18 cellular contexts compared by ENCODE assay signal in the genomic region with DNA sequence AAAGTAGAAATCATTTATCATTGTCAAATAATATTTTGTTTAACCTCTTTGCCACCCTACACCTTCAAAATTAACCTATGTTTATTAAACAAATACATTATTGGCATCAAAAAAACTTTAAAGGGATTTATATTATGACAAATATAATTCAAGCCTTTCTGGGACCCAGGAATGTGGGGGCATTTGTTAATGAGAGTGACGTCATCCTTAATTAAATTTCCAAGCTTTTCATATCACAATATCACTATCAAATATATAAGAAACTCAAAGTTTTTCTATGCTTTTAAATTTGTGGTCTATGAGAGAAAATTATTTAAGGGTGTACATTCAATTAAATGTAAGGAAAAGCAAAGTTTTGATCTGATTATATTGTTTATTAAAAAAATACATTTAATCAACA.
DNase-seq lines count a peak whose midpoint lies in the region; ATAC-seq, FAIRE-seq and TF ChIP-seq lines count a peak whose summit lies in the region.
"Had no signal": no experiment of that assay in that cellular context is flagged by ENCODE, and none has a peak within 500 bp of the region (broad histone marks: within the 10 kb centered on the region; RNA-seq: fewer than 3 reads in every experiment).

No MANE protein-coding gene starts in this region.

- no peak for TF ChIP-seq POLR2A in HepG2 (IDR thresholded peaks at IDR 0.05; ENCODE audit: insufficient read depth in 1 of 2, low read depth in 2 of 2, low read length in 2 of 2)
- no peak for TF ChIP-seq POLR2A in right lobe of liver (IDR thresholded peaks at IDR 0.05)
- no peak for TF ChIP-seq POLR2A in K562 (conservative IDR thresholded peaks at IDR 0.05)

- intact Hi-C loops in HepG2 (cut with micrococcal nuclease; ENCODE audit: unreplicated experiment), result no loop called here
- intact Hi-C loops in right lobe of liver (cut with DNase I), result no loop called here
- intact Hi-C loops in K562 (cut with micrococcal nuclease), result no loop called here
- intact Hi-C loops in posterior cingulate gyrus (cut with DNase I), result no loop called here
- intact Hi-C loops in CD4-positive, alpha-beta T cell (cut with DNase I, micrococcal nuclease), result no loop called here

- H3K27ac ChIP-seq in HepG2 (ENCODE audit: extremely low read length, insufficient read depth, low read length) (no peak overlapping the region), right lobe of liver (no peak overlapping the region), K562 (ENCODE audit: extremely low read depth, low read depth, low read length) (no peak overlapping the region)
- H3K27ac ChIP-seq in CD4-positive, alpha-beta T cell (ENCODE audit: low read depth, low read length), result no peak overlapping the region
- H3K27ac ChIP-seq: 22Rv1; A549; BLaER1 treated with 17β-estradiol and CSF1 and Interleukin-3, amounts not matched to agents 10 nM and 100 nM; C4-2B had no signal

- in situ Hi-C loops in HepG2 (cut with HindIII; ENCODE audit: extremely low pct_ligation_motif_present, low pct_unique_long_range_greater_than_20kb) (no loop called here), K562 (cut with MboI) (no loop called here)

- H3K36me3 ChIP-seq in HepG2 (replicated peaks in 1 of 2; ENCODE audit: control insufficient read depth in 1 of 2, insufficient read depth in 2 of 2, low read length in 2 of 2), result no peaks in the 10 kb centered on the region
- no peaks in the 10 kb centered on the region for H3K36me3 ChIP-seq in right lobe of liver
- H3K36me3 ChIP-seq in K562 (ENCODE audit: control insufficient read depth, insufficient read depth, low read length), result no peaks in the 10 kb centered on the region
- H3K36me3 ChIP-seq: BLaER1 treated with 17β-estradiol and CSF1 and Interleukin-3, amounts not matched to agents 10 nM and 100 nM had no signal

- TF ChIP-seq RAD21 in HepG2 (CRISPR knock-in tag; IDR thresholded peaks at IDR 0.05), result no peak
- TF ChIP-seq RAD21 in K562 (CRISPR knock-in tag; conservative IDR thresholded peaks at IDR 0.05 in 1 of 2, IDR thresholded peaks at IDR 0.05 in 1 of 2), result no peak

- WGBS in HepG2 (ENCODE audit: low lambda C conversion rate), result 0% methylated on average over 1 of the region's 1 CpG
- 33% methylated on average over 1 of the region's 1 CpG for WGBS in right lobe of liver (ENCODE audit: insufficient coverage, low coverage, low lambda C conversion rate, missing lambda C conversion rate)
- 0% methylated on average over 1 of the region's 1 CpG for WGBS in K562 (ENCODE audit: insufficient coverage, low coverage, missing lambda C conversion rate)

- no peaks in the 10 kb centered on the region for H3K27me3 ChIP-seq in HepG2 (ENCODE audit: control insufficient read depth in 1 of 2, insufficient read depth in 2 of 2, low read length in 2 of 2)
- H3K27me3 ChIP-seq in right lobe of liver, result no peaks in the 10 kb centered on the region
- H3K27me3 ChIP-seq in K562 (ENCODE audit: control insufficient read depth in 2 of 2, insufficient read depth in 2 of 2, low read length in 2 of 2), result no peaks in the 10 kb centered on the region; a peak in 1 of 5 replicates
- no peaks in the 10 kb centered on the region for H3K27me3 ChIP-seq in CD4-positive, alpha-beta T cell (ENCODE audit: control insufficient read depth, insufficient read depth, low read length)
- H3K27me3 ChIP-seq: BLaER1 treated with 17β-estradiol and CSF1 and Interleukin-3, amounts not matched to agents 10 nM and 100 nM had no signal

- no peaks in the 10 kb centered on the region for H3K36me3 Mint-ChIP-seq in CD4-positive, alpha-beta T cell (ENCODE audit: low read depth)
- H3K36me3 Mint-ChIP-seq: CD4-positive, alpha-beta memory T cell; CD8-positive, alpha-beta memory T cell had no signal

- CTCF ChIA-PET in HepG2 (lab: Yijun Ruan, JAX; ENCODE audit: low intra/inter-chr PET ratio, low total read pairs) (no interaction called here), K562 (lab: Yijun Ruan, JAX; ENCODE audit: low intra/inter-chr PET ratio) (no interaction called here)
- CTCF ChIA-PET in CD4-positive, alpha-beta T cell (lab: Charles Lee), result no interaction called here

- TF ChIP-seq EP300 in HepG2 (IDR thresholded peaks at IDR 0.05; ENCODE audit: low read depth in 2 of 2, low read length in 2 of 2), result no peak
- TF ChIP-seq EP300 in HepG2 (CRISPR knock-in tag; IDR thresholded peaks at IDR 0.05; ENCODE audit: borderline replicate concordance), result no peak
- no peak for TF ChIP-seq EP300 in K562 (IDR thresholded peaks at IDR 0.05; ENCODE audit: low read length)

- no peak for FAIRE-seq in HepG2 (lab: Jason Lieb, UNC)
- FAIRE-seq in K562 (lab: Jason Lieb, UNC), result no peak
- FAIRE-seq: A549, G401.6, GM12892, GM18507 had no signal

- H3K4me3 Mint-ChIP-seq in CD4-positive, alpha-beta T cell, result no peak overlapping the region
- H3K4me3 Mint-ChIP-seq: B cell; CD4-positive, alpha-beta memory T cell; CD8-positive, alpha-beta memory T cell had no signal

- H3K27me3 Mint-ChIP-seq in CD4-positive, alpha-beta T cell, result no peaks in the 10 kb centered on the region
- H3K27me3 Mint-ChIP-seq: CD4-positive, alpha-beta memory T cell; CD8-positive, alpha-beta memory T cell had no signal

- DNase-seq in HepG2 (ENCODE audit: low spot score), result no peak
- no peak for DNase-seq in right lobe of liver
- DNase-seq in K562 (ENCODE audit: extremely low read depth in 1 of 4, low spot score in 3 of 4), result no peak
- DNase-seq in posterior cingulate gyrus, result no peak
- no peak for DNase-seq in CD4-positive, alpha-beta T cell
- DNase-seq: AML-193; CD4-positive, alpha-beta memory T cell; CD8-positive, alpha-beta memory T cell; DMS79 treated with DMSO at 0.1 percent for 48 hours; GF-D8 had no signal

- H3K9me3 ChIP-seq in HepG2 (ENCODE audit: low read length) (no peaks in the 10 kb centered on the region), right lobe of liver (no peaks in the 10 kb centered on the region), K562 (replicated peaks; ENCODE audit: control insufficient read depth, insufficient read depth, low read depth, low read length) (no peaks in the 10 kb centered on the region)
- no peaks in the 10 kb centered on the region for H3K9me3 ChIP-seq in CD4-positive, alpha-beta T cell (ENCODE audit: control insufficient read depth, low read length)
- H3K9me3 ChIP-seq: A549; BLaER1 treated with 17β-estradiol and CSF1 and Interleukin-3, amounts not matched to agents 10 nM and 100 nM had no signal

- no peaks in the 10 kb centered on the region for H3K9me3 Mint-ChIP-seq in CD4-positive, alpha-beta T cell

- H3K4me1 Mint-ChIP-seq in CD4-positive, alpha-beta T cell (ENCODE audit: low read depth), result no peaks in the 10 kb centered on the region
- H3K4me1 Mint-ChIP-seq: B cell; CD4-positive, alpha-beta memory T cell; CD8-positive, alpha-beta memory T cell had no signal

- no peaks in the 10 kb centered on the region for H3K79me2 ChIP-seq in HepG2 (ENCODE audit: insufficient read depth, low read length)
- no peaks in the 10 kb centered on the region for H3K79me2 ChIP-seq in K562 (ENCODE audit: control insufficient read depth, insufficient read depth, low read length)

- H3K4me3 ChIP-seq in HepG2 (replicated peaks in 1 of 3; ENCODE audit: insufficient read depth in 1 of 3, low read depth in 2 of 3, low read length in 3 of 3), result no peak overlapping the region
- H3K4me3 ChIP-seq in right lobe of liver, result no peak overlapping the region
- H3K4me3 ChIP-seq in K562, result no peak overlapping the region
- H3K4me3 ChIP-seq: A549; BLaER1 treated with 17β-estradiol and CSF1 and Interleukin-3, amounts not matched to agents 10 nM and 100 nM had no signal

- no peaks in the 10 kb centered on the region for H3K4me1 ChIP-seq in HepG2 (ENCODE audit: insufficient read depth, low read length)
- no peaks in the 10 kb centered on the region for H3K4me1 ChIP-seq in right lobe of liver
- no peaks in the 10 kb centered on the region for H3K4me1 ChIP-seq in K562 (replicated peaks in 1 of 2; ENCODE audit: control insufficient read depth in 2 of 2, insufficient read depth in 2 of 2, low read length in 2 of 2)
- H3K4me1 ChIP-seq: A549; BLaER1 treated with 17β-estradiol and CSF1 and Interleukin-3, amounts not matched to agents 10 nM and 100 nM had no signal

- ATAC-seq in HepG2, result no peak
- ATAC-seq in right lobe of liver, result no peak
- no peak for ATAC-seq in K562
- no peak for ATAC-seq in CD4-positive, alpha-beta T cell (ENCODE audit: poor library complexity)
- ATAC-seq: A549 had no signal

- TF ChIP-seq CTCF in HepG2 (CRISPR knock-in tag; IDR thresholded peaks at IDR 0.05) (no peak), right lobe of liver (IDR thresholded peaks at IDR 0.05) (no peak), K562 (IDR thresholded peaks at IDR 0.05 in 2 of 3, conservative IDR thresholded peaks at IDR 0.05 in 1 of 3; ENCODE audit: insufficient read depth in 2 of 3, low read depth in 1 of 3, low read length in 3 of 3) (no peak)
- TF ChIP-seq CTCF in CD4-positive, alpha-beta T cell (IDR thresholded peaks at IDR 0.05), result no peak

- H3K9ac ChIP-seq in HepG2 (ENCODE audit: insufficient read depth, low read depth, low read length), result no peak overlapping the region
- H3K9ac ChIP-seq in K562 (ENCODE audit: insufficient read depth in 1 of 2, low read depth in 2 of 2, low read length in 2 of 2), result no peak overlapping the region
- H3K9ac ChIP-seq: BLaER1 treated with 17β-estradiol and CSF1 and Interleukin-3, amounts not matched to agents 10 nM and 100 nM had no signal

- no TSS peak for BruUV-seq in HepG2 (replicated peaks; lab: Mats Ljungman, UMichigan)
- BruUV-seq in K562 (replicated peaks; lab: Mats Ljungman, UMichigan), result no TSS peak

- POLR2A ChIA-PET in HepG2 (lab: Yijun Ruan, JAX), result no interaction called here
- POLR2A ChIA-PET in K562 (lab: Yijun Ruan, JAX), result no interaction called here
- POLR2A ChIA-PET in CD4-positive, alpha-beta T cell (lab: Charles Lee), result no interaction called here

- no peak overlapping the region for H3K27ac Mint-ChIP-seq in CD4-positive, alpha-beta T cell
- H3K27ac Mint-ChIP-seq: B cell; CD4-positive, alpha-beta memory T cell; CD8-positive, alpha-beta memory T cell had no signal

- no peaks in the 10 kb centered on the region for H4K20me1 ChIP-seq in HepG2 (ENCODE audit: insufficient read depth, low read length)
- no peaks in the 10 kb centered on the region for H4K20me1 ChIP-seq in K562 (replicated peaks; ENCODE audit: control insufficient read depth, insufficient read depth, low read length)
- H4K20me1 ChIP-seq: BLaER1 treated with 17β-estradiol and CSF1 and Interleukin-3, amounts not matched to agents 10 nM and 100 nM had no signal

- H3K4me2 ChIP-seq in HepG2 (ENCODE audit: low read depth, low read length) (no peak overlapping the region), K562 (ENCODE audit: insufficient read depth, low read length) (no peak overlapping the region)
- H3K4me2 ChIP-seq: A549; BLaER1 treated with 17β-estradiol and CSF1 and Interleukin-3, amounts not matched to agents 10 nM and 100 nM had no signal

- H2AFZ ChIP-seq in HepG2 (ENCODE audit: low read length), result no peak overlapping the region
- H2AFZ ChIP-seq in K562 (ENCODE audit: low read depth, low read length), result no peak overlapping the region

- H3K9me1 ChIP-seq in K562 (ENCODE audit: control insufficient read depth, insufficient read depth, low read length), result no peaks in the 10 kb centered on the region

TF ChIP-seq in HepG2, 621 proteins besides CTCF, POLR2A, EP300 and RAD21 (continues in another document):
- no peak for TF ChIP-seq RARA (CRISPR knock-in tag; IDR thresholded peaks at IDR 0.05)
- no peak for TF ChIP-seq ARNT (IDR thresholded peaks at IDR 0.05)
